ENCODE assay signal across 38 cellular contexts in the genomic region with DNA sequence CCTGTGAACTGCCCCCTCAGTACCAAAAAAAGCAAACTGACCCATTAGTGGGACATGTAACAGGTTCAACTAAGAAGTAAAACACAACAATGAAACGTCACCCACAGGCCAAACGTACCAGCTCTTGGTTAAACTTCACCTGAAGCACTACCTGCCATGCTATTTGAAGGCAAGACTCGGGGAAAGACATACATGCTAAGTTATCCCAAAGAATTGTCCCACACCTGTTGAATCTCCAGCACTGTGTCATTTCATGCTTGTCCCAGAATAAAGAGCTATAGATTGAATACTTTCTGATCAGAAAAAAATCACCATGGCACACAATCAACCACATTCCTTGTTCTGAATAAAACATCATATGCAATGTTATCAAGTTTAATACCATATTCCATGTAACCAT.
"Had no signal": no experiment of that assay in that cellular context is flagged by ENCODE, and none has a peak within 500 bp of the region (broad histone marks: within the 10 kb centered on the region; RNA-seq: fewer than 3 reads in every experiment).

No MANE protein-coding gene starts in this region.

- H3K9me3 Mint-ChIP-seq: activated naive CD4-positive, alpha-beta T cell treated with anti-CD3 and anti-CD28 coated beads for 36 hours; activated naive CD4-positive, alpha-beta T cell treated with anti-CD3 and anti-CD28 coated beads, Interleukin-2, amount 10 ng/mL, durations not matched to agents 7 days and 5 days; activated naive CD4-positive, alpha-beta T cell treated with anti-CD3 and anti-CD28 coated beads, Interleukin-2, amount 50 U/mL, for 24 hours; activated naive CD8-positive, alpha-beta T cell treated with anti-CD3 and anti-CD28 coated beads for 36 hours; activated naive CD8-positive, alpha-beta T cell treated with anti-CD3 and anti-CD28 coated beads, Interleukin-2, amount 10 ng/mL, durations not matched to agents 7 days and 5 days; activated naive CD8-positive, alpha-beta T cell treated with anti-CD3 and anti-CD28 coated beads, Interleukin-2, amount 50 U/mL, for 24 hours; activated T-cell treated with anti-CD3 and anti-CD28 coated beads, Interleukin-2, amount 50 U/mL, for 24 hours; activated T-cell treated with anti-CD3 and anti-CD28 coated beads, Interleukin-2, amount 50 U/mL, for 4 hours; activated T-helper 1 cell treated with anti-CD3 and anti-CD28 coated beads, Interleukin-12 subunit alpha, Interleukin-12 subunit beta, Interleukin-2, Interleukin-4 antibody, amounts not matched to agents 30 ng/mL and 10 ng/mL and 1 ng/mL, durations not matched to agents 14 hours and 24 hours and 36 hours; activated T-helper 2 cell treated with anti-CD3 and anti-CD28 coated beads, Interferon-gamma antibody, Interleukin-2, Interleukin-4, amounts not matched to agents 10 μg/mL and 5 μg/mL and 100 μg/mL, durations not matched to agents 14 hours and 24 hours and 36 hours had no signal

- H3K27me3 ChIP-seq: adrenal gland, ascending aorta, body of pancreas, brain microvascular endothelial cell, breast epithelium, cardiac muscle cell had no signal

- H3K4me1 Mint-ChIP-seq: activated naive CD4-positive, alpha-beta T cell treated with anti-CD3 and anti-CD28 coated beads, Interleukin-2, amount 10 ng/mL, durations not matched to agents 7 days and 5 days; activated naive CD4-positive, alpha-beta T cell treated with anti-CD3 and anti-CD28 coated beads, Interleukin-2, amount 50 U/mL, for 24 hours; activated naive CD8-positive, alpha-beta T cell treated with anti-CD3 and anti-CD28 coated beads for 36 hours; activated naive CD8-positive, alpha-beta T cell treated with anti-CD3 and anti-CD28 coated beads, Interleukin-2, amount 10 ng/mL, durations not matched to agents 7 days and 5 days; activated naive CD8-positive, alpha-beta T cell treated with anti-CD3 and anti-CD28 coated beads, Interleukin-2, amount 50 U/mL, for 24 hours; activated T-helper 17 cell treated with anti-CD3 and anti-CD28 coated beads, Interleukin-2, amount 50 U/mL, for 72 hours; central memory CD8-positive, alpha-beta T cell had no signal

- H3K27ac ChIP-seq: adrenal gland, ascending aorta, body of pancreas, brain microvascular endothelial cell, breast epithelium, cardiac muscle cell had no signal

- H3K4me3 ChIP-seq: adrenal gland, ascending aorta, body of pancreas, breast epithelium, cardiac muscle cell had no signal

- H3K36me3 ChIP-seq: adrenal gland, ascending aorta, brain microvascular endothelial cell, breast epithelium, cardiac muscle cell had no signal

- H3K27ac Mint-ChIP-seq: activated naive CD4-positive, alpha-beta T cell treated with anti-CD3 and anti-CD28 coated beads for 36 hours; activated naive CD4-positive, alpha-beta T cell treated with anti-CD3 and anti-CD28 coated beads, Interleukin-2, amount 10 ng/mL, durations not matched to agents 7 days and 5 days; activated naive CD4-positive, alpha-beta T cell treated with anti-CD3 and anti-CD28 coated beads, Interleukin-2, amount 50 U/mL, for 24 hours; activated naive CD4-positive, alpha-beta T cell treated with anti-CD3 and anti-CD28 coated beads, Interleukin-2, amount 50 U/mL, for 72 hours; activated naive CD8-positive, alpha-beta T cell; activated naive CD8-positive, alpha-beta T cell treated with anti-CD3 and anti-CD28 coated beads for 36 hours; activated naive CD8-positive, alpha-beta T cell treated with anti-CD3 and anti-CD28 coated beads, Interleukin-2, amount 10 ng/mL, durations not matched to agents 7 days and 5 days; activated naive CD8-positive, alpha-beta T cell treated with anti-CD3 and anti-CD28 coated beads, Interleukin-2, amount 50 U/mL, for 24 hours; activated T-cell treated with anti-CD3 and anti-CD28 coated beads, Interleukin-2, amount 50 U/mL, for 24 hours; activated T-cell treated with anti-CD3 and anti-CD28 coated beads, Interleukin-2, amount 50 U/mL, for 72 hours; activated T-helper 1 cell treated with anti-CD3 and anti-CD28 coated beads, Interleukin-12 subunit alpha, Interleukin-12 subunit beta, Interleukin-2, Interleukin-4 antibody, amounts not matched to agents 30 ng/mL and 10 ng/mL and 1 ng/mL, durations not matched to agents 14 hours and 24 hours and 36 hours; activated T-helper 17 cell treated with anti-CD3 and anti-CD28 coated beads, Interleukin-2, amount 50 U/mL, for 72 hours; activated T-helper 2 cell treated with anti-CD3 and anti-CD28 coated beads, Interferon-gamma antibody, Interleukin-2, Interleukin-4, amounts not matched to agents 10 μg/mL and 5 μg/mL and 100 μg/mL, durations not matched to agents 14 hours and 24 hours and 36 hours had no signal

- H3K9me3 ChIP-seq: adrenal gland, ascending aorta, body of pancreas, breast epithelium had no signal

- H3K27me3 Mint-ChIP-seq: activated naive CD4-positive, alpha-beta T cell treated with anti-CD3 and anti-CD28 coated beads, Interleukin-2, amount 10 ng/mL, durations not matched to agents 7 days and 5 days; activated naive CD4-positive, alpha-beta T cell treated with anti-CD3 and anti-CD28 coated beads, Interleukin-2, amount 50 U/mL, for 24 hours; activated naive CD8-positive, alpha-beta T cell; activated naive CD8-positive, alpha-beta T cell treated with anti-CD3 and anti-CD28 coated beads, Interleukin-2, amount 10 ng/mL, durations not matched to agents 7 days and 5 days; activated T-cell treated with anti-CD3 and anti-CD28 coated beads, Interleukin-2, amount 50 U/mL, for 24 hours; brain; central memory CD8-positive, alpha-beta T cell had no signal

- DNase-seq: activated effector memory CD4-positive, alpha-beta T cell treated with anti-CD3 and anti-CD28 coated beads, Interleukin-2, amount 50 U/mL, for 16 hours; activated effector memory CD4-positive, alpha-beta T cell treated with Interleukin-2 at 50 U/mL for 16 hours; activated gamma-delta T cell; activated gamma-delta T cell treated with Interleukin-2 at 50 U/mL for 16 hours; activated naive CD4-positive, alpha-beta T cell; activated naive CD4-positive, alpha-beta T cell treated with anti-CD3 and anti-CD28 coated beads for 36 hours; activated naive CD4-positive, alpha-beta T cell treated with anti-CD3 and anti-CD28 coated beads, Interleukin-2, amount 10 ng/mL, durations not matched to agents 7 days and 5 days; activated naive CD4-positive, alpha-beta T cell treated with anti-CD3 and anti-CD28 coated beads, Interleukin-2, amount 50 U/mL, for 16 hours; activated naive CD4-positive, alpha-beta T cell treated with Interleukin-2 at 50 U/mL for 16 hours; activated naive CD8-positive, alpha-beta T cell treated with anti-CD3 and anti-CD28 coated beads for 36 hours; activated naive CD8-positive, alpha-beta T cell treated with anti-CD3 and anti-CD28 coated beads, Interleukin-2, amount 10 ng/mL, durations not matched to agents 7 days and 5 days; activated naive CD8-positive, alpha-beta T cell treated with anti-CD3 and anti-CD28 coated beads, Interleukin-2, amount 50 U/mL, for 24 hours; activated T-cell treated with anti-CD3 and anti-CD28 coated beads, Interleukin-2, amount 50 U/mL, for 1 hour; activated T-cell treated with anti-CD3 and anti-CD28 coated beads, Interleukin-2, amount 50 U/mL, for 24 hours; activated T-cell treated with anti-CD3 and anti-CD28 coated beads, Interleukin-2, amount 50 U/mL, for 4 hours; activated T-cell treated with anti-CD3 and anti-CD28 coated beads, Interleukin-2, amount 50 U/mL, for 48 hours; activated T-cell treated with anti-CD3 and anti-CD28 coated beads, Interleukin-2, amount 50 U/mL, for 72 hours; adrenal gland; amniotic stem cell; amygdala; anterior cingulate cortex; aorta; body of pancreas; brain microvascular endothelial cell; caudate nucleus; central memory CD4-positive, alpha-beta T cell; cerebellar nuclear complex had no signal

- ATAC-seq: activated naive CD4-positive, alpha-beta T cell treated with anti-CD3 and anti-CD28 coated beads, Interleukin-2, amount 50 U/mL, for 72 hours; activated naive CD8-positive, alpha-beta T cell treated with anti-CD3 and anti-CD28 coated beads, Interleukin-2, amount 50 U/mL, for 24 hours; activated T-cell treated with anti-CD3 and anti-CD28 coated beads, Interleukin-2, amount 50 U/mL, for 4 hours; activated T-cell treated with anti-CD3 and anti-CD28 coated beads, Interleukin-2, amount 50 U/mL, for 72 hours; activated T-helper 17 cell treated with anti-CD3 and anti-CD28 coated beads, Interleukin-2, amount 50 U/mL, for 72 hours; body of pancreas had no signal

- H3K4me3 Mint-ChIP-seq: activated naive CD4-positive, alpha-beta T cell treated with anti-CD3 and anti-CD28 coated beads for 36 hours; activated naive CD4-positive, alpha-beta T cell treated with anti-CD3 and anti-CD28 coated beads, Interleukin-2, amount 10 ng/mL, durations not matched to agents 7 days and 5 days; activated naive CD4-positive, alpha-beta T cell treated with anti-CD3 and anti-CD28 coated beads, Interleukin-2, amount 50 U/mL, for 24 hours; activated naive CD8-positive, alpha-beta T cell; activated naive CD8-positive, alpha-beta T cell treated with anti-CD3 and anti-CD28 coated beads for 36 hours; activated naive CD8-positive, alpha-beta T cell treated with anti-CD3 and anti-CD28 coated beads, Interleukin-2, amount 10 ng/mL, durations not matched to agents 7 days and 5 days; activated naive CD8-positive, alpha-beta T cell treated with anti-CD3 and anti-CD28 coated beads, Interleukin-2, amount 50 U/mL, for 24 hours; activated T-cell treated with anti-CD3 and anti-CD28 coated beads, Interleukin-2, amount 50 U/mL, for 24 hours; activated T-cell treated with anti-CD3 and anti-CD28 coated beads, Interleukin-2, amount 50 U/mL, for 4 hours; activated T-cell treated with anti-CD3 and anti-CD28 coated beads, Interleukin-2, amount 50 U/mL, for 72 hours; activated T-helper 1 cell treated with anti-CD3 and anti-CD28 coated beads, Interleukin-12 subunit alpha, Interleukin-12 subunit beta, Interleukin-2, Interleukin-4 antibody, amounts not matched to agents 30 ng/mL and 10 ng/mL and 1 ng/mL, durations not matched to agents 14 hours and 24 hours and 36 hours; activated T-helper 17 cell treated with anti-CD3 and anti-CD28 coated beads, Interleukin-2, amount 50 U/mL, for 72 hours; central memory CD8-positive, alpha-beta T cell had no signal

- H3K4me1 ChIP-seq: ascending aorta, body of pancreas, breast epithelium had no signal

- H3K36me3 Mint-ChIP-seq: activated naive CD4-positive, alpha-beta T cell treated with anti-CD3 and anti-CD28 coated beads, Interleukin-2, amount 10 ng/mL, durations not matched to agents 7 days and 5 days; activated naive CD4-positive, alpha-beta T cell treated with anti-CD3 and anti-CD28 coated beads, Interleukin-2, amount 50 U/mL, for 24 hours; activated naive CD8-positive, alpha-beta T cell; activated naive CD8-positive, alpha-beta T cell treated with anti-CD3 and anti-CD28 coated beads for 36 hours; activated naive CD8-positive, alpha-beta T cell treated with anti-CD3 and anti-CD28 coated beads, Interleukin-2, amount 10 ng/mL, durations not matched to agents 7 days and 5 days had no signal
